ENCODE assay signal across 20 cellular contexts in genomic region chr22:46349238-46349637, GRCh38. TPM values are rescaled to one million over a fixed set of nuclear protein-coding genes. Genes with fewer than 3 reads are reported as not detected.
DNase-seq lines count a peak whose midpoint lies in the region; ATAC-seq and TF ChIP-seq lines count a peak whose summit lies in the region.
"Had no signal": no experiment of that assay in that cellular context is flagged by ENCODE, and none has a peak within 500 bp of the region (broad histone marks: within the 10 kb centered on the region; RNA-seq: fewer than 3 reads in every experiment).

No MANE protein-coding gene starts in this region.

- H3K27ac Mint-ChIP-seq in natural killer cell treated with Interleukin-12 subunit alpha and Interleukin-12 subunit beta and Interleukin-15 and Interleukin-18, amount 100 ng/mL, for 72 hours: no peak overlapping the region

- H3K4me1 ChIP-seq in OCI-LY3 (ENCODE audit: low read length) (peaks cover 10% of the 10 kb centered on the region), body of pancreas (peaks cover 81% of the 10 kb centered on the region), lower lobe of right lung (peaks cover 6% of the 10 kb centered on the region)
- H3K4me1 ChIP-seq: Peyer's patch had no signal

- no peaks in the 10 kb centered on the region for H4K20me1 ChIP-seq in OCI-LY3 (ENCODE audit: insufficient read depth, low read length)

- H3K4me3 Mint-ChIP-seq in natural killer cell treated with Interleukin-12 subunit alpha and Interleukin-12 subunit beta and Interleukin-15 and Interleukin-18, amount 100 ng/mL, for 72 hours: no peak overlapping the region
- H3K4me3 Mint-ChIP-seq: CD8-positive, alpha-beta memory T cell had no signal

- H3K36me3 Mint-ChIP-seq in natural killer cell treated with Interleukin-12 subunit alpha and Interleukin-12 subunit beta and Interleukin-15 and Interleukin-18, amount 100 ng/mL, for 72 hours: peaks cover 7% of the 10 kb centered on the region

- H3K27me3 Mint-ChIP-seq in natural killer cell treated with Interleukin-12 subunit alpha and Interleukin-12 subunit beta and Interleukin-15 and Interleukin-18, amount 100 ng/mL, for 72 hours: no peaks in the 10 kb centered on the region
- H3K27me3 Mint-ChIP-seq: CD8-positive, alpha-beta memory T cell had no signal

- peaks cover 84% of the 10 kb centered on the region for H3K36me3 ChIP-seq in OCI-LY3 (replicated peaks; ENCODE audit: low read depth, low read length)
- peaks cover 9 to 12% of the 10 kb centered on the region in 2 donors for H3K36me3 ChIP-seq in body of pancreas (replicated peaks in 1 of 2; ENCODE audit: insufficient read depth in 1 of 2, low read depth in 2 of 2)
- H3K36me3 ChIP-seq in lower lobe of right lung: peaks cover 100% of the 10 kb centered on the region
- peaks cover 69% of the 10 kb centered on the region for H3K36me3 ChIP-seq in MG63

- peak; percentile 61 for ATAC-seq in body of pancreas
- ATAC-seq in lower lobe of right lung: no peak
- ATAC-seq in natural killer cell treated with Interleukin-12 subunit alpha and Interleukin-12 subunit beta and Interleukin-15 and Interleukin-18, amount 100 ng/mL, for 72 hours: no peak
- no peak for ATAC-seq in HG02571 (IDR thresholded peaks at IDR 0.05; ENCODE audit: unreplicated experiment)

- peak overlapping the region; percentile 16 for H3K4me2 ChIP-seq in OCI-LY3 (ENCODE audit: low read length)

- H3K27ac ChIP-seq in OCI-LY3 (ENCODE audit: low read length) (peak overlapping the region; percentile 48), body of pancreas (peak overlapping the region; percentile 53 to 82 (median 75)), lower lobe of right lung (no peak overlapping the region)
- H3K27ac ChIP-seq: Peyer's patch, SK-N-MC had no signal

- peak in 1 of 3 donors; percentile 11 for TF ChIP-seq POLR2A in body of pancreas (IDR thresholded peaks at IDR 0.05)

- no peak overlapping the region for H2AFZ ChIP-seq in OCI-LY3 (ENCODE audit: low read depth, low read length)

- H3K9me3 ChIP-seq in OCI-LY3 (ENCODE audit: insufficient read depth, low read length) (no peaks in the 10 kb centered on the region), body of pancreas (no peaks in the 10 kb centered on the region), lower lobe of right lung (no peaks in the 10 kb centered on the region), MG63 (no peaks in the 10 kb centered on the region)
- H3K9me3 ChIP-seq: Peyer's patch had no signal

- WGBS in body of pancreas, 2 donors: 27 to 36% methylated on average over 13 to 18 of the region's 18 CpGs

- H3K4me3 ChIP-seq in OCI-LY3 (ENCODE audit: low read length): no peak overlapping the region
- no peak overlapping the region for H3K4me3 ChIP-seq in body of pancreas
- H3K4me3 ChIP-seq in lower lobe of right lung: no peak overlapping the region
- no peak overlapping the region for H3K4me3 ChIP-seq in MG63
- H3K4me3 ChIP-seq: Peyer's patch, SK-N-MC had no signal

- peak; percentile 75 to 84 (median 82) for DNase-seq in body of pancreas
- DNase-seq in lower lobe of right lung: peak; percentile 21
- DNase-seq in superior temporal gyrus (ENCODE audit: extremely low spot score): peak; percentile 15
- DNase-seq in MG63: no peak
- DNase-seq in natural killer cell treated with Interleukin-12 subunit alpha and Interleukin-12 subunit beta and Interleukin-15 and Interleukin-18, amount 100 ng/mL, for 72 hours (ENCODE audit: low spot score): no peak
- DNase-seq: ACHN, C1 segment of cervical spinal cord, H7, IMR-90, Kasumi-1, MM.1S, NCI-H1092 treated with DMSO at 0.1 percent for 48 hours, NCI-H146, NCI-H2081, Peyer's patch, SHP77 had no signal

- H3K79me2 ChIP-seq in OCI-LY3 (ENCODE audit: low read length): peaks cover 5% of the 10 kb centered on the region; the same call in 1 of the 2 replicates

- no peak for TF ChIP-seq CTCF in OCI-LY3 (IDR thresholded peaks at IDR 0.05; ENCODE audit: low read depth, low read length)
- TF ChIP-seq CTCF in body of pancreas (IDR thresholded peaks at IDR 0.05): peak in 2 of 7 experiments; percentile 21 to 29
- no peak for TF ChIP-seq CTCF in lower lobe of right lung (IDR thresholded peaks at IDR 0.05)

- H3K27me3 ChIP-seq in OCI-LY3 (ENCODE audit: low read depth, low read length) (no peaks in the 10 kb centered on the region), body of pancreas (no peaks in the 10 kb centered on the region), lower lobe of right lung (ENCODE audit: low read depth) (no peaks in the 10 kb centered on the region), MG63 (no peaks in the 10 kb centered on the region)
- H3K27me3 ChIP-seq: Peyer's patch had no signal

- H3K9me3 Mint-ChIP-seq in natural killer cell treated with Interleukin-12 subunit alpha and Interleukin-12 subunit beta and Interleukin-15 and Interleukin-18, amount 100 ng/mL, for 72 hours: no peaks in the 10 kb centered on the region
- H3K9me3 Mint-ChIP-seq: CD8-positive, alpha-beta memory T cell had no signal

- no peak overlapping the region for H3K9ac ChIP-seq in OCI-LY3 (ENCODE audit: low read length)

- intact Hi-C loops in body of pancreas (cut with DNase I): no loop called here
- intact Hi-C loops in lower lobe of right lung (cut with DNase I): no loop called here

- H3K4me1 Mint-ChIP-seq in natural killer cell treated with Interleukin-12 subunit alpha and Interleukin-12 subunit beta and Interleukin-15 and Interleukin-18, amount 100 ng/mL, for 72 hours (ENCODE audit: low read depth in 2 of 2): peaks cover 0 to 7% of the 10 kb centered on the region in 2 donors

RNA-seq across cellular contexts. Expression of gene TRMU, which starts 13.7 kb away (rescaled TPM):
- total RNA-seq in body of pancreas: 10 to 100 TPM; 34.2 to 43.5 TPM
- total RNA-seq in lower lobe of right lung: 33.5 TPM
- total RNA-seq in MG63 (2014; rRNA removed; shearing (Covaris generic); ENCODE audit: low replicate concordance): 53.9 and 62.1 TPM in 2 replicates
- 100 to 1,000 TPM in 1 of 2 donors, 10 to 100 TPM in 1; 72.7 to 135 TPM for total RNA-seq in natural killer cell treated with Interleukin-12 subunit alpha and Interleukin-12 subunit beta and Interleukin-15 and Interleukin-18, amount 100 ng/mL, for 72 hours

RNA-seq across cellular contexts. Expression of gene GTSE1, which starts 52.6 kb away (rescaled TPM):
- total RNA-seq in body of pancreas: under 1 TPM in 1 of 2 donors, not detected in 1; 0.26 TPM
- total RNA-seq in lower lobe of right lung: 1.4 TPM
- total RNA-seq in MG63 (2014; rRNA removed; shearing (Covaris generic); ENCODE audit: low replicate concordance): 25.3 and 25.4 TPM in 2 replicates
- total RNA-seq in natural killer cell treated with Interleukin-12 subunit alpha and Interleukin-12 subunit beta and Interleukin-15 and Interleukin-18, amount 100 ng/mL, for 72 hours: 10 to 100 TPM; 34.6 to 90.2 TPM

Comparison
In these comparisons a context has a peak if more than half of its experiments do, and no peak if none do; other contexts are left out.
1. DNase-seq: peak in body of pancreas (4 of 4), lower lobe of right lung (single experiment) and superior temporal gyrus (single experiment); none in MG63 (single experiment) and natural killer cell treated with Interleukin-12 subunit alpha and Interleukin-12 subunit beta and Interleukin-15 and Interleukin-18, amount 100 ng/mL, for 72 hours (single experiment).
2. RNA of gene GTSE1, which starts 52.6 kb away (total RNA-seq): 34.6 to 90.2 TPM in natural killer cell treated with Interleukin-12 subunit alpha and Interleukin-12 subunit beta and Interleukin-15 and Interleukin-18, amount 100 ng/mL, for 72 hours and 25.3 to 25.4 TPM in MG63; 1.4 TPM in lower lobe of right lung (single experiment) and 0.26 TPM in body of pancreas; every median in the first group is over 10 times any median in the second.